15 cellular contexts compared by ENCODE assay signal in genomic region chr6:163836916-163837660, GRCh38.
DNase-seq lines count a peak whose midpoint lies in the region; ATAC-seq and TF ChIP-seq lines count a peak whose summit lies in the region.
"Had no signal": no experiment of that assay in that cellular context is flagged by ENCODE, and none has a peak within 500 bp of the region (broad histone marks: within the 10 kb centered on the region; RNA-seq: fewer than 3 reads in every experiment).

No MANE protein-coding gene starts in this region.

- no peak overlapping the region for H3K4me3 Mint-ChIP-seq in activated CD4-positive, alpha-beta T cell treated with anti-CD3 and anti-CD28 coated beads for 36 hours
- H3K4me3 Mint-ChIP-seq: dendritic cell treated with granulocyte-macrophage colony-stimulating factor and Interleukin-4, amounts not matched to agents 40 ng/mL and 50 ng/mL, for 4 days; T-helper 17 cell had no signal

- no peaks in the 10 kb centered on the region for H3K27me3 ChIP-seq in heart right ventricle
- no peaks in the 10 kb centered on the region for H3K27me3 ChIP-seq in esophagus muscularis mucosa
- no peaks in the 10 kb centered on the region for H3K27me3 ChIP-seq in neuronal stem cell (ENCODE audit: control insufficient read depth in 3 of 3, insufficient read depth in 3 of 3, low read depth in 1 of 3, low read length in 3 of 3)
- H3K27me3 ChIP-seq: upper lobe of right lung had no signal

- no peak overlapping the region for H3K27ac Mint-ChIP-seq in activated CD4-positive, alpha-beta T cell treated with anti-CD3 and anti-CD28 coated beads for 36 hours
- H3K27ac Mint-ChIP-seq: dendritic cell treated with granulocyte-macrophage colony-stimulating factor and Interleukin-4, amounts not matched to agents 40 ng/mL and 50 ng/mL, for 4 days; T-helper 17 cell had no signal

- peaks cover 10% of the 10 kb centered on the region for H3K9me3 Mint-ChIP-seq in activated CD4-positive, alpha-beta T cell treated with anti-CD3 and anti-CD28 coated beads for 36 hours (ENCODE audit: low read depth)

- H3K9me3 ChIP-seq in heart right ventricle (peaks cover 0 to 8% (median 0%) of the 10 kb centered on the region in 11 donors), esophagus muscularis mucosa (peaks cover 0 to 5% (median 0%) of the 10 kb centered on the region in 4 donors), neuronal stem cell (replicated peaks in 1 of 2; ENCODE audit: control insufficient read depth in 2 of 2, insufficient read depth in 1 of 2, low read depth in 1 of 2, low read length in 2 of 2) (peaks cover 10% of the 10 kb centered on the region in 2 donors)
- H3K9me3 ChIP-seq: Caco-2, upper lobe of right lung had no signal

- DNase-seq in heart right ventricle (no peak), Right ventricle myocardium inferior (ENCODE audit: missing footprints) (no peak), esophagus muscularis mucosa (ENCODE audit: extremely low spot score) (no peak), neuronal stem cell (ENCODE audit: low spot score) (no peak), NCI-H128 (lab: John Stamatoyannopoulos, UW; ENCODE audit: unreplicated experiment) (no peak)
- no peak for DNase-seq in stimulated activated CD4-positive, alpha-beta T cell treated with anti-CD3 and anti-CD28 coated beads, Interleukin-12 subunit alpha, Interleukin-12 subunit beta, amount 100 ng/mL, for 4 hours
- no peak for DNase-seq in activated CD4-positive, alpha-beta T cell treated with anti-CD3 and anti-CD28 coated beads for 36 hours
- DNase-seq: activated CD4-positive, CD25-positive, alpha-beta regulatory T cell; Caco-2; NCI-H2171; stimulated activated CD4-positive, alpha-beta T cell treated with anti-CD3 and anti-CD28 coated beads, Interleukin-4, amount 100 ng/mL, for 4 hours; T-helper 17 cell; upper lobe of right lung had no signal

- H3K36me3 ChIP-seq in heart right ventricle: no peaks in the 10 kb centered on the region
- no peaks in the 10 kb centered on the region for H3K36me3 ChIP-seq in esophagus muscularis mucosa
- H3K36me3 ChIP-seq in neuronal stem cell (replicated peaks in 1 of 2; ENCODE audit: control insufficient read depth in 2 of 2, insufficient read depth in 2 of 2, low read length in 2 of 2): no peaks in the 10 kb centered on the region
- H3K36me3 ChIP-seq: upper lobe of right lung had no signal

- H2AFZ ChIP-seq in neuronal stem cell (ENCODE audit: low read length): peak overlapping the region; percentile 78

- no peaks in the 10 kb centered on the region for H3K36me3 Mint-ChIP-seq in activated CD4-positive, alpha-beta T cell treated with anti-CD3 and anti-CD28 coated beads for 36 hours (ENCODE audit: low read depth)

- WGBS in heart right ventricle, 2 donors: 70 to 73% methylated on average over 8 of the region's 8 CpGs
- WGBS in esophagus muscularis mucosa: 75% methylated on average over 8 of the region's 8 CpGs
- no CpG with 5 or more reads among the region's 8 CpGs for WGBS in neuronal stem cell (ENCODE audit: extremely low coverage in 2 of 2, insufficient read length in 2 of 2, insufficient replicate concordance in 1 of 2), 2 donors

- no peak overlapping the region for H2BK5ac ChIP-seq in neuronal stem cell (ENCODE audit: low read length)

- H3K4me1 Mint-ChIP-seq in activated CD4-positive, alpha-beta T cell treated with anti-CD3 and anti-CD28 coated beads for 36 hours: no peaks in the 10 kb centered on the region
- H3K4me1 Mint-ChIP-seq: T-helper 17 cell had no signal

- H3K18ac ChIP-seq in neuronal stem cell (ENCODE audit: low read length): no peak overlapping the region

- H3K4me3 ChIP-seq in heart right ventricle: peak overlapping the region in 2 of 10 donors; percentile 16 to 17
- peak overlapping the region; percentile 13 to 38 (median 25) for H3K4me3 ChIP-seq in esophagus muscularis mucosa
- no peak overlapping the region for H3K4me3 ChIP-seq in neuronal stem cell (ENCODE audit: low read length in 2 of 2)

- H3K4me1 ChIP-seq in heart right ventricle (peaks cover 0 to 26% (median 14%) of the 10 kb centered on the region in 9 donors), esophagus muscularis mucosa (peaks cover 0 to 11% (median 10%) of the 10 kb centered on the region in 4 donors), neuronal stem cell (ENCODE audit: control insufficient read depth in 2 of 2, insufficient read depth in 1 of 2, low read depth in 1 of 2, low read length in 2 of 2) (peaks cover 9 to 15% of the 10 kb centered on the region in 2 donors)
- H3K4me1 ChIP-seq: Caco-2, upper lobe of right lung had no signal

- no peak overlapping the region for H4K91ac ChIP-seq in neuronal stem cell (ENCODE audit: low read depth, low read length, poor library complexity)

- H2BK12ac ChIP-seq in neuronal stem cell (ENCODE audit: low read length): no peak overlapping the region

- no peak for TF ChIP-seq EP300 in esophagus muscularis mucosa (IDR thresholded peaks at IDR 0.05)

- no peak overlapping the region for H3K14ac ChIP-seq in neuronal stem cell (ENCODE audit: low read length)

- no peak overlapping the region for H2BK120ac ChIP-seq in neuronal stem cell (ENCODE audit: low read depth, low read length)

- CTCF ChIA-PET in activated CD4-positive, alpha-beta T cell treated with anti-CD3 and anti-CD28 coated beads for 36 hours (lab: Charles Lee): no interaction called here

- TF ChIP-seq CTCF in heart right ventricle (IDR thresholded peaks at IDR 0.05): no peak
- no peak for TF ChIP-seq CTCF in esophagus muscularis mucosa (IDR thresholded peaks at IDR 0.05)

- no peak overlapping the region for H3K4me2 ChIP-seq in neuronal stem cell (ENCODE audit: insufficient read depth, low read length, poor library complexity, severe bottlenecking)

- H2BK15ac ChIP-seq in neuronal stem cell (ENCODE audit: low read length): no peak overlapping the region

- no peak overlapping the region for H3K4ac ChIP-seq in neuronal stem cell (ENCODE audit: low read length)

- intact Hi-C loops in heart right ventricle (cut with DNase I): loop anchor here in 2 of 10 donors (1.0 to 5.0 kb wide), 2 partner anchors 88 to 265 kb away; no protein-coding TSS in a partner anchor
- intact Hi-C loops in Right ventricle myocardium inferior (cut with DNase I): loop anchor here (5.0 kb wide), 1 partner anchor 270 kb away; no protein-coding TSS in a partner anchor
- intact Hi-C loops in esophagus muscularis mucosa (cut with DNase I): no loop called here
- intact Hi-C loops in activated CD4-positive, alpha-beta T cell treated with anti-CD3 and anti-CD28 coated beads for 36 hours (cut with DNase I, micrococcal nuclease): no loop called here

- TF ChIP-seq POLR2A in esophagus muscularis mucosa (IDR thresholded peaks at IDR 0.05; ENCODE audit: low read depth): no peak

- H4K8ac ChIP-seq in neuronal stem cell (ENCODE audit: low read depth, low read length): no peak overlapping the region

- peak in 1 of 8 donors; percentile 30 for ATAC-seq in heart right ventricle
- ATAC-seq in Right ventricle myocardium inferior: no peak
- no peak for ATAC-seq in activated CD4-positive, alpha-beta T cell treated with anti-CD3 and anti-CD28 coated beads for 36 hours
- no peak for ATAC-seq in HG03342 (IDR thresholded peaks at IDR 0.05; ENCODE audit: unreplicated experiment)
- ATAC-seq: T-helper 17 cell, upper lobe of right lung had no signal

- peaks cover 6% of the 10 kb centered on the region for H3K27me3 Mint-ChIP-seq in activated CD4-positive, alpha-beta T cell treated with anti-CD3 and anti-CD28 coated beads for 36 hours

- POLR2A ChIA-PET in activated CD4-positive, alpha-beta T cell treated with anti-CD3 and anti-CD28 coated beads for 36 hours (lab: Charles Lee): no interaction called here

- H3K9ac ChIP-seq in neuronal stem cell (ENCODE audit: low read depth, low read length, poor library complexity): no peak overlapping the region

- no peaks in the 10 kb centered on the region for H3K79me1 ChIP-seq in neuronal stem cell (ENCODE audit: low read depth, low read length)

- no peak overlapping the region for H3K23ac ChIP-seq in neuronal stem cell (ENCODE audit: low read depth, low read length, poor library complexity)

- H3K27ac ChIP-seq in heart right ventricle (peak overlapping the region in 9 of 10 donors; percentile 41 to 73 (median 63)), esophagus muscularis mucosa (replicated peaks in 1 of 4) (no peak overlapping the region), neuronal stem cell (replicated peaks; ENCODE audit: low read length) (peak overlapping the region; percentile 84)
- H3K27ac ChIP-seq: upper lobe of right lung had no signal

- H2AK5ac ChIP-seq in neuronal stem cell (ENCODE audit: low read depth, low read length): no peak overlapping the region

Comparison
In these comparisons a context has a peak if more than half of its experiments do, and no peak if none do; other contexts are left out.
1. H3K27ac ChIP-seq: peak in heart right ventricle (9 of 10) and neuronal stem cell (single experiment); none in esophagus muscularis mucosa (0 of 4).
2. H3K4me3 ChIP-seq: peak in esophagus muscularis mucosa (4 of 4); none in neuronal stem cell (0 of 2).